Comparison of ENCODE assay signal across 24 cellular contexts in the genomic region with DNA sequence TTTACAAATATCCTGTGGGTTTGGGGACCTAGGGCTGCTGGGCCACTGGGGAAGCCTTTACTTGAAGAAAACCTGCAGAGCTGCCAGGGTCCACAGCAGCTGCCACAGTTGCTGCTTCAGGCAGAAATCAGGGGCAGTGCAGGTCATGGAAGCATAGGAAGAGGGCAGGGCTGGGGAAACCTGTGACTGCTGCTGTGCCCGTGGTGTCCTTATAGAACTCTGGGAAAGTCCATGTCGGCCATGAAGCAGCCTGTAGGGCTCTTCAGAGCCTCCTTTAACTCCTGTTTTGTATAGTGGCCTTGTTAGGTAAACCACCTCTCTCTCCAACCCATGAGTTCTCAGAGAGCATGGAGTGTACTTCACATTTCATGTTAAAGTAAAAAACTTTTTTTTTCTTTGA.
DNase-seq lines count a peak whose midpoint lies in the region; ATAC-seq and TF ChIP-seq lines count a peak whose summit lies in the region.
"Had no signal": no experiment of that assay in that cellular context is flagged by ENCODE, and none has a peak within 500 bp of the region (broad histone marks: within the 10 kb centered on the region; RNA-seq: fewer than 3 reads in every experiment).

No MANE protein-coding gene starts in this region.

- no peak overlapping the region for H3K23ac ChIP-seq in H9 (ENCODE audit: insufficient read length, low read depth, low read length)

- H3K4ac ChIP-seq in H9 (ENCODE audit: low read depth, low read length): no peak overlapping the region

- no peak overlapping the region for H3K4me3 ChIP-seq in SK-N-SH (ENCODE audit: low read depth in 2 of 2, low read length in 1 of 2)
- H3K4me3 ChIP-seq in Peyer's patch: no peak overlapping the region
- H3K4me3 ChIP-seq: BLaER1, GM12878, GM23248 had no signal

- CTCF ChIA-PET in SK-N-SH (lab: Yijun Ruan, JAX): no interaction called here

- H3K27me3 ChIP-seq in SK-N-SH (ENCODE audit: insufficient read depth): no peaks in the 10 kb centered on the region
- no peaks in the 10 kb centered on the region for H3K27me3 ChIP-seq in H9 (ENCODE audit: insufficient read depth, low read length)
- no peaks in the 10 kb centered on the region for H3K27me3 ChIP-seq in Peyer's patch
- H3K27me3 ChIP-seq: BLaER1 had no signal

- H3K4me1 ChIP-seq in SK-N-SH (ENCODE audit: control insufficient read depth in 1 of 2, insufficient read depth in 2 of 2, low read depth in 1 of 2, low read length in 1 of 2) (no peaks in the 10 kb centered on the region), H9 (ENCODE audit: insufficient read depth, low read length) (no peaks in the 10 kb centered on the region), Peyer's patch (no peaks in the 10 kb centered on the region)

- peaks cover 17 to 38% of the 10 kb centered on the region in 2 experiments for H3K9me3 Mint-ChIP-seq in H9
- peaks cover 5% of the 10 kb centered on the region for H3K9me3 Mint-ChIP-seq in stimulated activated memory B cell treated with anti-CD40 and anti-IgM and Interleukin-4, amounts not matched to agents 10 μg/mL and 1 μg/mL and 100 μg/mL, for 72 hours

- WGBS in SK-N-SH (ENCODE audit: low lambda C conversion rate): 40% methylated on average over 2 of the region's 2 CpGs
- no CpG with 5 or more reads among the region's 2 CpGs for WGBS in H9 (ENCODE audit: extremely low coverage, insufficient read length, low lambda C conversion rate)

- no peak overlapping the region for H2BK15ac ChIP-seq in H9 (ENCODE audit: low read depth, low read length)

- peaks cover 2% of the 10 kb centered on the region; the same call in 1 of the 2 replicates for H3K27me3 Mint-ChIP-seq in H9 (ENCODE audit: low read depth)
- no peaks in the 10 kb centered on the region for H3K27me3 Mint-ChIP-seq in stimulated activated memory B cell treated with anti-CD40 and anti-IgM and Interleukin-4, amounts not matched to agents 10 μg/mL and 1 μg/mL and 100 μg/mL, for 72 hours
- H3K27me3 Mint-ChIP-seq: CD4-positive, alpha-beta T cell had no signal

- H3K27ac Mint-ChIP-seq in H9: no peak overlapping the region
- no peak overlapping the region for H3K27ac Mint-ChIP-seq in stimulated activated memory B cell treated with anti-CD40 and anti-IgM and Interleukin-4, amounts not matched to agents 10 μg/mL and 1 μg/mL and 100 μg/mL, for 72 hours
- H3K27ac Mint-ChIP-seq: CD4-positive, alpha-beta T cell had no signal

- no peak overlapping the region for H2BK12ac ChIP-seq in H9 (ENCODE audit: insufficient read length, low read depth, low read length)

- peaks cover 21% of the 10 kb centered on the region for H3F3A ChIP-seq in SK-N-SH (replicated peaks; ENCODE audit: insufficient read depth)

- H3T11ph ChIP-seq in H9 (ENCODE audit: low read length): no peak overlapping the region

- no peaks in the 10 kb centered on the region for H3K4me1 Mint-ChIP-seq in H9
- no peaks in the 10 kb centered on the region for H3K4me1 Mint-ChIP-seq in stimulated activated memory B cell treated with anti-CD40 and anti-IgM and Interleukin-4, amounts not matched to agents 10 μg/mL and 1 μg/mL and 100 μg/mL, for 72 hours

- TF ChIP-seq EP300 in SK-N-SH (IDR thresholded peaks at IDR 0.05; ENCODE audit: borderline replicate concordance in 1 of 2, low read depth in 1 of 2, low read length in 1 of 2): no peak

- H3K9ac ChIP-seq in SK-N-SH: no peak overlapping the region
- no peak overlapping the region for H3K9ac ChIP-seq in H9 (ENCODE audit: extremely low read depth, insufficient read length, low read length)
- H3K9ac ChIP-seq: BLaER1, GM23248 had no signal

- H4K20me1 ChIP-seq in SK-N-SH (ENCODE audit: insufficient read depth) (no peaks in the 10 kb centered on the region), H9 (ENCODE audit: control insufficient read depth, insufficient read depth, insufficient read length) (no peaks in the 10 kb centered on the region)
- H4K20me1 ChIP-seq: BLaER1 had no signal

- TF ChIP-seq CTCF in SK-N-SH (IDR thresholded peaks at IDR 0.05) (no peak), H9 (conservative IDR thresholded peaks at IDR 0.05) (no peak), Peyer's patch (IDR thresholded peaks at IDR 0.05) (no peak)

- H3K4me3 Mint-ChIP-seq in H9: no peak overlapping the region
- no peak overlapping the region for H3K4me3 Mint-ChIP-seq in stimulated activated memory B cell treated with anti-CD40 and anti-IgM and Interleukin-4, amounts not matched to agents 10 μg/mL and 1 μg/mL and 100 μg/mL, for 72 hours
- H3K4me3 Mint-ChIP-seq: CD4-positive, alpha-beta T cell had no signal

- TF ChIP-seq POLR2A in Peyer's patch (IDR thresholded peaks at IDR 0.05): no peak

- no peak overlapping the region for H4K91ac ChIP-seq in H9 (ENCODE audit: insufficient read length, low read depth, low read length)

- no peak overlapping the region for H3K4me2 ChIP-seq in SK-N-SH
- no peak overlapping the region for H3K4me2 ChIP-seq in H9 (ENCODE audit: insufficient read depth, insufficient read length, low read length)
- H3K4me2 ChIP-seq: BLaER1 had no signal

- peaks cover 7% of the 10 kb centered on the region; the same call in 1 of the 2 replicates for H3K9me3 ChIP-seq in SK-N-SH
- no peaks in the 10 kb centered on the region for H3K9me3 ChIP-seq in H9 (ENCODE audit: control insufficient read depth, low read depth, low read length)
- peaks cover 0 to 6% (median 0%) of the 10 kb centered on the region in 4 donors for H3K9me3 ChIP-seq in Peyer's patch

- H4K5ac ChIP-seq in H9 (ENCODE audit: insufficient read length, low read depth, low read length): no peak overlapping the region

- no peaks in the 10 kb centered on the region for H3K9me2 ChIP-seq in SK-N-SH

- H2BK20ac ChIP-seq in H9 (ENCODE audit: low read depth, low read length, poor library complexity, severe bottlenecking): no peak overlapping the region

- no peak overlapping the region for H2AFZ ChIP-seq in SK-N-SH (ENCODE audit: low read depth)
- no peak overlapping the region for H2AFZ ChIP-seq in H9 (ENCODE audit: low read length)
- H2AFZ ChIP-seq: GM23248 had no signal

- H3K23me2 ChIP-seq in H9 (ENCODE audit: insufficient read length, low read depth, low read length, poor library complexity, severe bottlenecking): no peaks in the 10 kb centered on the region

- H3K36me3 Mint-ChIP-seq in H9 (ENCODE audit: insufficient read depth in 1 of 3, low read depth in 3 of 3): peaks cover 20 to 28% (median 27%) of the 10 kb centered on the region in 3 experiments
- H3K36me3 Mint-ChIP-seq in stimulated activated memory B cell treated with anti-CD40 and anti-IgM and Interleukin-4, amounts not matched to agents 10 μg/mL and 1 μg/mL and 100 μg/mL, for 72 hours: peaks cover 14% of the 10 kb centered on the region

- no peak overlapping the region for H3K56ac ChIP-seq in H9 (ENCODE audit: insufficient read length, low read depth, low read length)

- no peak overlapping the region for H4K8ac ChIP-seq in H9 (replicated peaks; ENCODE audit: insufficient read length, low read depth, low read length)

- H3K36me3 ChIP-seq in SK-N-SH (replicated peaks in 1 of 2; ENCODE audit: control insufficient read depth in 1 of 2, insufficient read depth in 2 of 2, low read length in 1 of 2) (peaks cover 0 to 18% of the 10 kb centered on the region in 2 experiments), Peyer's patch (no peaks in the 10 kb centered on the region)

- POLR2A ChIA-PET in SK-N-SH (lab: Yijun Ruan, JAX): no interaction called here

- no peak for TF ChIP-seq RAD21 in SK-N-SH (IDR thresholded peaks at IDR 0.05; ENCODE audit: low read length)

- peak overlapping the region; percentile 22; the same call in 1 of the 2 replicates for H3K14ac ChIP-seq in H9 (ENCODE audit: insufficient read depth, low read length)

- H3K27ac ChIP-seq in SK-N-SH (ENCODE audit: low read depth in 2 of 2, low read length in 1 of 2) (no peak overlapping the region), H9 (ENCODE audit: insufficient read length, low read depth, low read length) (no peak overlapping the region), Peyer's patch (no peak overlapping the region)
- H3K27ac ChIP-seq: BLaER1, GM23248 had no signal

- DNase-seq in SK-N-SH (no peak), H9 (no peak), iPS-NIHi11 (ENCODE audit: low spot score) (peak; percentile 7), Peyer's patch (no peak)
- no peak for DNase-seq in central memory CD4-positive, alpha-beta T cell
- DNase-seq: ACHN; CD4-positive, alpha-beta T cell; COR-L47; DMS153; GM23248; HCEC 1CT; KG1; NCI-H1092 treated with DMSO at 0.1 percent for 48 hours; NCI-H1436 treated with DMSO at 0.1 percent for 48 hours; NCI-H1930; NCI-H226; NCI-H510A treated with DMSO at 0.1 percent for 48 hours; NCI-H748 treated with DMSO at 0.1 percent for 48 hours; SHP77 had no signal

- H3K18ac ChIP-seq in H9 (ENCODE audit: insufficient read length, low read depth, low read length): no peak overlapping the region

- H3K79me2 ChIP-seq in SK-N-SH (ENCODE audit: insufficient read depth) (no peaks in the 10 kb centered on the region), H9 (ENCODE audit: insufficient read depth, low read length) (no peaks in the 10 kb centered on the region)

- ATAC-seq in SK-N-SH treated with all-trans-retinoic acid at 6 μM for 48 hours (peak; percentile 51), GM18870 (IDR thresholded peaks at IDR 0.05; ENCODE audit: unreplicated experiment) (no peak)
- peak; percentile 50 for ATAC-seq in stimulated activated memory B cell treated with anti-CD40 and anti-IgM and Interleukin-4, amounts not matched to agents 10 μg/mL and 1 μg/mL and 100 μg/mL, for 72 hours
- ATAC-seq: GM12878 had no signal

- H3K79me1 ChIP-seq in H9 (ENCODE audit: insufficient read depth, low read depth, low read length, poor library complexity, severe bottlenecking): no peaks in the 10 kb centered on the region

- no peak overlapping the region for H2BK5ac ChIP-seq in H9 (ENCODE audit: insufficient read length, low read length)

- H2BK120ac ChIP-seq in H9 (ENCODE audit: low read depth, low read length, poor library complexity, severe bottlenecking): no peak overlapping the region

- H2AK5ac ChIP-seq in H9 (ENCODE audit: insufficient read length, low read length): no peak overlapping the region

TF ChIP-seq in SK-N-SH treated with all-trans-retinoic acid at 6 μM for 48 hours, 23 proteins besides CTCF, POLR2A, EP300 and RAD21 (continues in another document):
- no peak for TF ChIP-seq ZNF8 (CRISPR knock-in tag; IDR thresholded peaks at IDR 0.05)

TF ChIP-seq in SK-N-SH, 30 proteins besides CTCF, POLR2A, EP300 and RAD21:
- TF ChIP-seq TEAD4 (IDR thresholded peaks at IDR 0.05; ENCODE audit: borderline replicate concordance, insufficient read depth) (no peak), FOXM1 (IDR thresholded peaks at IDR 0.05; ENCODE audit: low read depth) (no peak), POLR2AphosphoS5 (IDR thresholded peaks at IDR 0.05; ENCODE audit: low read depth, low read length) (no peak), GATA2 (CRISPR knock-in tag; IDR thresholded peaks at IDR 0.05) (no peak), TAF1 (IDR thresholded peaks at IDR 0.05; ENCODE audit: borderline replicate concordance, low read depth, low read length) (no peak), SIN3A (IDR thresholded peaks at IDR 0.05; ENCODE audit: borderline replicate concordance, low read depth, low read length) (no peak), NFIC (IDR thresholded peaks at IDR 0.05; ENCODE audit: borderline replicate concordance) (no peak), GABPA (IDR thresholded peaks at IDR 0.05; ENCODE audit: low read depth) (no peak), FOXJ3 (CRISPR knock-in tag; IDR thresholded peaks at IDR 0.05) (no peak), TCF12 (IDR thresholded peaks at IDR 0.05) (no peak)
